15 cellular contexts compared by ENCODE assay signal in the genomic region with DNA sequence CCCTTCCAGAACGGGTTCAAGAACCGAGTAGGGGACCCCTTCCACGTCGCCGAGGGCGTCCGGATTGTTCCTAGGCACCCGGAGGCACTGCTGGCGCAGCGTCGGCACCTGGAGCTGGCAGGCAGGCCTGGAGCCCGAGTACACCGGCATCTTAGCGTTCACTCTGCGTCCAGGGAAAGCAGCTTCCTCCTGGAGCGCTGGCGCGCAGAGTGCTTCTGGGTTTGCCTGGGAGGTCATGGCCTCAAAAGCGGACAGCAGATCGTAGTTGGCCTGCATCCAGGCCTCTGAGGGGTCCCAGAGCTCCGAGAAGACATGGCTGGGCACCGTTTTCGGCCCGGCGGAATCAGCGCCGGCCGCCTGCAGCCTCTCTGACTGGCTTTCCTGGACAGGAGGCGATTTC. TPM values are rescaled to one million over a fixed set of nuclear protein-coding genes. Genes with fewer than 3 reads are reported as not detected.
"Had no signal": no experiment of that assay in that cellular context is flagged by ENCODE, and none has a peak within 500 bp of the region (broad histone marks: within the 10 kb centered on the region; RNA-seq: fewer than 3 reads in every experiment).

No MANE protein-coding gene starts in this region.

RNA-seq across cellular contexts. Expression of a gene that starts 12.6 kb away (rescaled TPM):
- total RNA-seq: activated CD4-positive, alpha-beta memory T cell treated with anti-CD3 and anti-CD28 coated beads, Interleukin-2, amount 10 ng/mL, durations not matched to agents 7 days and 5 days; activated CD4-positive, alpha-beta T cell treated with anti-CD3 and anti-CD28 coated beads, Interleukin-2, amount 10 ng/mL, durations not matched to agents 7 days and 5 days; activated naive CD4-positive, alpha-beta T cell treated with anti-CD3 and anti-CD28 coated beads, Interleukin-2, amount 50 U/mL, for 72 hours; activated naive CD8-positive, alpha-beta T cell treated with anti-CD3 and anti-CD28 coated beads, Interleukin-2, amount 10 ng/mL, durations not matched to agents 7 days and 5 days; activated T-cell treated with anti-CD3 and anti-CD28 coated beads, Interleukin-2, amount 50 U/mL, for 72 hours; ascending aorta; breast epithelium; cardiac muscle cell; cerebellum; dermis blood vessel endothelial cell; esophagus muscularis mucosa; foreskin keratinocyte; T-cell; T-helper 2 cell treated with Interferon-gamma antibody and Interleukin-4, amounts not matched to agents 100 ng/mL and 5 ng/mL, for 36 hours; WTC11 had no signal
- polyA plus RNA-seq: foreskin keratinocyte had no signal
